31 cellular contexts compared by ENCODE assay signal in genomic region chr7:51309361-51310130, GRCh38. TPM values are rescaled to one million over a fixed set of nuclear protein-coding genes. Genes with fewer than 3 reads are reported as not detected.
DNase-seq lines count a peak whose midpoint lies in the region; ATAC-seq, FAIRE-seq and TF ChIP-seq lines count a peak whose summit lies in the region.
"Had no signal": no experiment of that assay in that cellular context is flagged by ENCODE, and none has a peak within 500 bp of the region (broad histone marks: within the 10 kb centered on the region; RNA-seq: fewer than 3 reads in every experiment).

No MANE protein-coding gene starts in this region.

- H3K4me3 Mint-ChIP-seq in activated CD8-positive, alpha-beta T cell treated with anti-CD3 and anti-CD28 coated beads, Interleukin-2, amount 10 ng/mL, durations not matched to agents 7 days and 5 days = no peak overlapping the region
- H3K4me3 Mint-ChIP-seq: activated CD8-positive, alpha-beta memory T cell treated with anti-CD3 and anti-CD28 coated beads, Interleukin-2, amount 10 ng/mL, durations not matched to agents 7 days and 5 days; activated naive CD8-positive, alpha-beta T cell treated with anti-CD3 and anti-CD28 coated beads, Interleukin-2, amount 50 U/mL, for 24 hours; CD4-positive, alpha-beta memory T cell; stimulated activated memory B cell treated with anti-CD40 and anti-IgM and Interleukin-4, amounts not matched to agents 10 μg/mL and 1 μg/mL and 100 μg/mL, for 72 hours had no signal

- ATAC-seq in activated CD8-positive, alpha-beta T cell treated with anti-CD3 and anti-CD28 coated beads, Interleukin-2, amount 10 ng/mL, durations not matched to agents 7 days and 5 days = no peak
- ATAC-seq in HG02642 (IDR thresholded peaks at IDR 0.05; ENCODE audit: poor library complexity, unreplicated experiment) = no peak
- ATAC-seq: A549; activated CD8-positive, alpha-beta memory T cell treated with anti-CD3 and anti-CD28 coated beads, Interleukin-2, amount 10 ng/mL, durations not matched to agents 7 days and 5 days; activated naive CD8-positive, alpha-beta T cell treated with anti-CD3 and anti-CD28 coated beads, Interleukin-2, amount 50 U/mL, for 24 hours; right lobe of liver; Right ventricle myocardium inferior; stimulated activated memory B cell treated with anti-CD40 and anti-IgM and Interleukin-4, amounts not matched to agents 10 μg/mL and 1 μg/mL and 100 μg/mL, for 72 hours had no signal

- H3K36me3 Mint-ChIP-seq in activated CD8-positive, alpha-beta T cell treated with anti-CD3 and anti-CD28 coated beads, Interleukin-2, amount 10 ng/mL, durations not matched to agents 7 days and 5 days (ENCODE audit: low read depth) = no peaks in the 10 kb centered on the region
- H3K36me3 Mint-ChIP-seq: activated CD8-positive, alpha-beta memory T cell treated with anti-CD3 and anti-CD28 coated beads, Interleukin-2, amount 10 ng/mL, durations not matched to agents 7 days and 5 days; CD4-positive, alpha-beta memory T cell; stimulated activated memory B cell treated with anti-CD40 and anti-IgM and Interleukin-4, amounts not matched to agents 10 μg/mL and 1 μg/mL and 100 μg/mL, for 72 hours had no signal

- no peaks in the 10 kb centered on the region for H3K9me3 Mint-ChIP-seq in activated CD8-positive, alpha-beta T cell treated with anti-CD3 and anti-CD28 coated beads, Interleukin-2, amount 10 ng/mL, durations not matched to agents 7 days and 5 days (ENCODE audit: insufficient read depth)
- H3K9me3 Mint-ChIP-seq: activated naive CD8-positive, alpha-beta T cell treated with anti-CD3 and anti-CD28 coated beads, Interleukin-2, amount 50 U/mL, for 24 hours; CD4-positive, alpha-beta memory T cell; stimulated activated memory B cell treated with anti-CD40 and anti-IgM and Interleukin-4, amounts not matched to agents 10 μg/mL and 1 μg/mL and 100 μg/mL, for 72 hours had no signal

- no peak for TF ChIP-seq CTCF in bronchial epithelial cell (IDR thresholded peaks at IDR 0.05; ENCODE audit: insufficient read depth, low read length, severe bottlenecking)

- POLR2A ChIA-PET in activated CD8-positive, alpha-beta T cell treated with anti-CD3 and anti-CD28 coated beads, Interleukin-2, amount 10 ng/mL, durations not matched to agents 7 days and 5 days (lab: Charles Lee) = no interaction called here

- H3K27me3 ChIP-seq in bronchial epithelial cell (ENCODE audit: control insufficient read depth, insufficient read depth, low read length) (no peaks in the 10 kb centered on the region), layer of hippocampus (ENCODE audit: control insufficient read depth, insufficient read depth, low read length) (no peaks in the 10 kb centered on the region)
- H3K27me3 ChIP-seq: right lobe of liver, testis, uterus had no signal

- H3K4me1 Mint-ChIP-seq in activated CD8-positive, alpha-beta T cell treated with anti-CD3 and anti-CD28 coated beads, Interleukin-2, amount 10 ng/mL, durations not matched to agents 7 days and 5 days (ENCODE audit: low read depth) = no peaks in the 10 kb centered on the region
- H3K4me1 Mint-ChIP-seq: activated CD8-positive, alpha-beta memory T cell treated with anti-CD3 and anti-CD28 coated beads, Interleukin-2, amount 10 ng/mL, durations not matched to agents 7 days and 5 days; activated naive CD8-positive, alpha-beta T cell treated with anti-CD3 and anti-CD28 coated beads, Interleukin-2, amount 50 U/mL, for 24 hours; CD4-positive, alpha-beta memory T cell; stimulated activated memory B cell treated with anti-CD40 and anti-IgM and Interleukin-4, amounts not matched to agents 10 μg/mL and 1 μg/mL and 100 μg/mL, for 72 hours had no signal

- H3K27me3 Mint-ChIP-seq in activated CD8-positive, alpha-beta T cell treated with anti-CD3 and anti-CD28 coated beads, Interleukin-2, amount 10 ng/mL, durations not matched to agents 7 days and 5 days (ENCODE audit: low read depth) = peaks cover 19% of the 10 kb centered on the region

- CTCF ChIA-PET in activated CD8-positive, alpha-beta T cell treated with anti-CD3 and anti-CD28 coated beads, Interleukin-2, amount 10 ng/mL, durations not matched to agents 7 days and 5 days (lab: Charles Lee) = interaction anchor here (1.6 kb wide), 1 partner anchor 148 kb away, joined by 3 read pairs; no protein-coding TSS in a partner anchor

- DNase-seq in NCI-H524 (lab: John Stamatoyannopoulos, UW) = peak; percentile 46 to 62
- DNase-seq in NCI-H524 treated with DMSO at 0.1 percent for 48 hours (lab: John Stamatoyannopoulos, UW) = no peak
- DNase-seq in bronchial epithelial cell (ENCODE audit: low read depth) = no peak
- no peak for DNase-seq in occipital lobe (lab: John Stamatoyannopoulos, UW)
- no peak for DNase-seq in activated CD8-positive, alpha-beta T cell treated with anti-CD3 and anti-CD28 coated beads, Interleukin-2, amount 10 ng/mL, durations not matched to agents 7 days and 5 days
- no peak for DNase-seq in NCI-H345 treated with DMSO at 0.1 percent for 48 hours (lab: John Stamatoyannopoulos, UW; ENCODE audit: unreplicated experiment)
- DNase-seq: activated CD4-positive, alpha-beta T cell treated with anti-CD3 and anti-CD28 coated beads, Interleukin-2, amount 50 U/mL, for 1 hour; activated CD8-positive, alpha-beta memory T cell treated with anti-CD3 and anti-CD28 coated beads, Interleukin-2, amount 10 ng/mL, durations not matched to agents 7 days and 5 days; activated naive CD8-positive, alpha-beta T cell treated with anti-CD3 and anti-CD28 coated beads, Interleukin-2, amount 50 U/mL, for 24 hours; activated T-cell treated with anti-CD3 and anti-CD28 coated beads, Interleukin-2, amount 50 U/mL, for 48 hours; AML-193; CD4-positive, alpha-beta memory T cell; DMS153; effector CD8-positive, alpha-beta T cell; IMR-90; left cardiac atrium; mesenchymal stem cell; NCI-H187 treated with DMSO at 0.1 percent for 48 hours; PC-9; right lobe of liver; stimulated activated CD4-positive, alpha-beta T cell treated with anti-CD3 and anti-CD28 coated beads, Interleukin-4, amount 100 ng/mL, for 4 hours; testis; uterus had no signal

- H3K4me3 ChIP-seq in bronchial epithelial cell (ENCODE audit: low read depth, low read length) = no peak overlapping the region
- H3K4me3 ChIP-seq: A549, PC-9, right lobe of liver, testis, uterus had no signal

- peak overlapping the region; percentile 85 for H3K27ac ChIP-seq in layer of hippocampus (ENCODE audit: low read depth, low read length)
- H3K27ac ChIP-seq: A549, PC-9, right lobe of liver, testis, uterus had no signal

- H3K27ac Mint-ChIP-seq in activated CD8-positive, alpha-beta T cell treated with anti-CD3 and anti-CD28 coated beads, Interleukin-2, amount 10 ng/mL, durations not matched to agents 7 days and 5 days = no peak overlapping the region
- H3K27ac Mint-ChIP-seq: activated CD8-positive, alpha-beta memory T cell treated with anti-CD3 and anti-CD28 coated beads, Interleukin-2, amount 10 ng/mL, durations not matched to agents 7 days and 5 days; activated naive CD8-positive, alpha-beta T cell treated with anti-CD3 and anti-CD28 coated beads, Interleukin-2, amount 50 U/mL, for 24 hours; CD4-positive, alpha-beta memory T cell; progenitor cell of endocrine pancreas; stimulated activated memory B cell treated with anti-CD40 and anti-IgM and Interleukin-4, amounts not matched to agents 10 μg/mL and 1 μg/mL and 100 μg/mL, for 72 hours had no signal

- no peaks in the 10 kb centered on the region for H3K36me3 ChIP-seq in bronchial epithelial cell (ENCODE audit: control insufficient read depth, insufficient read depth, low read length)
- H3K36me3 ChIP-seq: right lobe of liver, uterus had no signal

- peak; percentile 32 for FAIRE-seq in bronchial epithelial cell (lab: Jason Lieb, UNC)
- FAIRE-seq: A549, colon, H54 had no signal

RNA-seq across cellular contexts. Expression of gene COBL, which starts 7.1 kb away (rescaled TPM):
- 1.1 and 4.1 TPM in 2 replicates for total RNA-seq in bronchial epithelial cell
- total RNA-seq in occipital lobe = 6.4 TPM
- total RNA-seq in activated CD8-positive, alpha-beta T cell treated with anti-CD3 and anti-CD28 coated beads, Interleukin-2, amount 10 ng/mL, durations not matched to agents 7 days and 5 days = not detected
- total RNA-seq: activated CD8-positive, alpha-beta memory T cell treated with anti-CD3 and anti-CD28 coated beads, Interleukin-2, amount 10 ng/mL, durations not matched to agents 7 days and 5 days; CD4-positive, alpha-beta memory T cell had no signal

Comparison
In these comparisons a context has a peak if more than half of its experiments do, and no peak if none do; other contexts are left out.
1. DNase-seq: peak in NCI-H524 (2 of 2); none in NCI-H524 treated with DMSO at 0.1 percent for 48 hours (single experiment), bronchial epithelial cell (single experiment), occipital lobe (single experiment), activated CD8-positive, alpha-beta T cell treated with anti-CD3 and anti-CD28 coated beads, Interleukin-2, amount 10 ng/mL, durations not matched to agents 7 days and 5 days (single experiment) and NCI-H345 treated with DMSO at 0.1 percent for 48 hours (single experiment).